Comparison of ENCODE assay signal across 12 cellular contexts in genomic region chr2:63862802-63863201, GRCh38. TPM values are rescaled to one million over a fixed set of nuclear protein-coding genes. Genes with fewer than 3 reads are reported as not detected.
A peak's percentile ranks its signal among the peaks of the same experiment; 100 is the strongest.
DNase-seq lines count a peak whose midpoint lies in the region; ATAC-seq and TF ChIP-seq lines count a peak whose summit lies in the region.
"Had no signal": no experiment of that assay in that cellular context is flagged by ENCODE, and none has a peak within 500 bp of the region (broad histone marks: within the 10 kb centered on the region; RNA-seq: fewer than 3 reads in every experiment).

No MANE protein-coding gene starts in this region.

- H3K36me3 ChIP-seq in CD8-positive, alpha-beta T cell (ENCODE audit: insufficient read depth, low read length), result peaks cover 8% of the 10 kb centered on the region
- peaks cover 100% of the 10 kb centered on the region for H3K36me3 ChIP-seq in HUES48 (ENCODE audit: control insufficient read depth, insufficient read depth, low read length)
- H3K36me3 ChIP-seq in mammary epithelial cell (ENCODE audit: insufficient read depth, low read length), result peaks cover 21% of the 10 kb centered on the region
- H3K36me3 ChIP-seq in liver (ENCODE audit: control insufficient read depth in 4 of 4, insufficient read depth in 3 of 4, low read depth in 1 of 4, low read length in 3 of 4), result peaks cover 0 to 66% (median 46%) of the 10 kb centered on the region in 4 donors
- peaks cover 31% of the 10 kb centered on the region for H3K36me3 ChIP-seq in MG63

- H3K27ac Mint-ChIP-seq in CD8-positive, alpha-beta T cell, result peak overlapping the region; percentile 35
- H3K27ac Mint-ChIP-seq: activated naive CD8-positive, alpha-beta T cell treated with anti-CD3 and anti-CD28 coated beads, Interleukin-2, amount 10 ng/mL, durations not matched to agents 7 days and 5 days had no signal

- no peak for TF ChIP-seq RAD21 in liver (IDR thresholded peaks at IDR 0.05)

- WGBS in mammary epithelial cell (ENCODE audit: low coverage, missing lambda C conversion rate), result 0% methylated on average over 1 of the region's 1 CpG
- 56% methylated on average over 1 of the region's 1 CpG for WGBS in liver

- H3K79me2 ChIP-seq in mammary epithelial cell (ENCODE audit: insufficient read depth, low read length), result peaks cover 47% of the 10 kb centered on the region

- dilution Hi-C loops in mammary epithelial cell (cut with HindIII; ENCODE audit: low sequenced_read_pairs), result no loop called here

- in situ Hi-C loops in mammary epithelial cell (cut with MboI; ENCODE audit: low sequenced_read_pairs in 2 of 2), result no loop called here

- H3K4me1 ChIP-seq in CD8-positive, alpha-beta T cell (ENCODE audit: insufficient read depth, low read length), result peaks cover 12% of the 10 kb centered on the region
- peaks cover 55% of the 10 kb centered on the region for H3K4me1 ChIP-seq in HUES48 (ENCODE audit: control insufficient read depth, insufficient read depth, low read length)
- peaks cover 53% of the 10 kb centered on the region for H3K4me1 ChIP-seq in mammary epithelial cell (ENCODE audit: insufficient read depth, low read length)
- H3K4me1 ChIP-seq in liver (ENCODE audit: control insufficient read depth in 4 of 4, insufficient read depth in 4 of 4, low read length in 3 of 4), result peaks cover 7 to 30% (median 24%) of the 10 kb centered on the region in 4 donors

- TF ChIP-seq CTCF in CD8-positive, alpha-beta T cell (IDR thresholded peaks at IDR 0.05), result no peak
- TF ChIP-seq CTCF in mammary epithelial cell (conservative IDR thresholded peaks at IDR 0.05 in 1 of 2, IDR thresholded peaks at IDR 0.05 in 1 of 2; ENCODE audit: extremely low read depth in 1 of 2, insufficient read depth in 1 of 2, low read depth in 1 of 2, low read length in 2 of 2), result no peak
- TF ChIP-seq CTCF in liver (IDR thresholded peaks at IDR 0.05; ENCODE audit: low read depth, low read length, missing input control), result no peak

- CTCF ChIA-PET in CD8-positive, alpha-beta T cell (lab: Charles Lee), result interaction anchor here (0.9 to 9.2 kb wide), 2 partner anchors 9 to 165 kb away, joined by 3 to 73 read pairs; no protein-coding TSS in a partner anchor
- CTCF ChIA-PET in mammary epithelial cell (lab: Charles Lee; ENCODE audit: low non-redundant PET), result no interaction called here

- peak overlapping the region; percentile 20 for H3K4me2 ChIP-seq in mammary epithelial cell (ENCODE audit: insufficient read depth, low read depth, low read length)

- no peak overlapping the region for H3K4me3 Mint-ChIP-seq in CD8-positive, alpha-beta T cell
- H3K4me3 Mint-ChIP-seq: activated naive CD8-positive, alpha-beta T cell treated with anti-CD3 and anti-CD28 coated beads, Interleukin-2, amount 10 ng/mL, durations not matched to agents 7 days and 5 days; CD4-positive, CD25-positive, alpha-beta regulatory T cell had no signal

- no peak for DNase-seq in CD8-positive, alpha-beta T cell
- peak; percentile 81 for DNase-seq in mammary epithelial cell
- no peak for DNase-seq in MG63
- DNase-seq: activated naive CD8-positive, alpha-beta T cell treated with anti-CD3 and anti-CD28 coated beads, Interleukin-2, amount 10 ng/mL, durations not matched to agents 7 days and 5 days; NCI-H1694 had no signal

- H3K9me3 Mint-ChIP-seq in CD8-positive, alpha-beta T cell, result no peaks in the 10 kb centered on the region
- H3K9me3 Mint-ChIP-seq: activated naive CD8-positive, alpha-beta T cell treated with anti-CD3 and anti-CD28 coated beads, Interleukin-2, amount 10 ng/mL, durations not matched to agents 7 days and 5 days; CD4-positive, CD25-positive, alpha-beta regulatory T cell had no signal

- no peak overlapping the region for H2AFZ ChIP-seq in mammary epithelial cell (ENCODE audit: low read depth, low read length)

- ATAC-seq in CD8-positive, alpha-beta T cell, result no peak
- ATAC-seq in HG03378 (IDR thresholded peaks at IDR 0.05; ENCODE audit: unreplicated experiment) (no peak), GM18502 (IDR thresholded peaks at IDR 0.05; ENCODE audit: poor library complexity, unreplicated experiment) (no peak), HG02610 (IDR thresholded peaks at IDR 0.05; ENCODE audit: unreplicated experiment) (no peak)

- BruUV-seq in mammary epithelial cell (replicated peaks; lab: Mats Ljungman, UMichigan), result no TSS peak

- H3K27me3 Mint-ChIP-seq in CD8-positive, alpha-beta T cell (ENCODE audit: low read depth), result no peaks in the 10 kb centered on the region
- H3K27me3 Mint-ChIP-seq: activated naive CD8-positive, alpha-beta T cell treated with anti-CD3 and anti-CD28 coated beads, Interleukin-2, amount 10 ng/mL, durations not matched to agents 7 days and 5 days; CD4-positive, CD25-positive, alpha-beta regulatory T cell had no signal

- H3K9ac ChIP-seq in HUES48 (ENCODE audit: low read depth, low read length), result no peak overlapping the region
- H3K9ac ChIP-seq in mammary epithelial cell (ENCODE audit: insufficient read depth, low read length), result no peak overlapping the region
- no peak overlapping the region for H3K9ac ChIP-seq in liver (ENCODE audit: low read depth in 1 of 2, low read length in 2 of 2)

- no peaks in the 10 kb centered on the region for H3K27me3 ChIP-seq in CD8-positive, alpha-beta T cell (ENCODE audit: insufficient read depth, low read length)
- H3K27me3 ChIP-seq in HUES48 (ENCODE audit: control insufficient read depth, insufficient read depth, low read length), result no peaks in the 10 kb centered on the region
- no peaks in the 10 kb centered on the region for H3K27me3 ChIP-seq in mammary epithelial cell (ENCODE audit: insufficient read depth, low read length)
- H3K27me3 ChIP-seq in liver (ENCODE audit: control insufficient read depth in 4 of 4, insufficient read depth in 4 of 4, low read length in 3 of 4), result no peaks in the 10 kb centered on the region
- H3K27me3 ChIP-seq in MG63, result no peaks in the 10 kb centered on the region

- no peaks in the 10 kb centered on the region for H3K9me3 ChIP-seq in CD8-positive, alpha-beta T cell (ENCODE audit: low read length)
- H3K9me3 ChIP-seq in HUES48 (ENCODE audit: control insufficient read depth, insufficient read depth, low read length), result no peaks in the 10 kb centered on the region
- H3K9me3 ChIP-seq in mammary epithelial cell (replicated peaks; ENCODE audit: insufficient read depth, low read length), result no peaks in the 10 kb centered on the region
- H3K9me3 ChIP-seq in liver (ENCODE audit: control insufficient read depth in 4 of 4, low read length in 3 of 4), result no peaks in the 10 kb centered on the region
- H3K9me3 ChIP-seq in MG63, result no peaks in the 10 kb centered on the region

- no peak overlapping the region for H3K27ac ChIP-seq in CD8-positive, alpha-beta T cell (ENCODE audit: low read depth, low read length)
- H3K27ac ChIP-seq in HUES48 (ENCODE audit: low read depth, low read length) (peak overlapping the region; percentile 39), mammary epithelial cell (ENCODE audit: insufficient read depth, low read depth, low read length) (peak overlapping the region; percentile 58), liver (ENCODE audit: low read depth in 1 of 2, low read length in 2 of 2) (peak overlapping the region; percentile 31 to 57)
- H3K27ac ChIP-seq: HL-60 had no signal

- H3K36me3 Mint-ChIP-seq in CD8-positive, alpha-beta T cell, result peaks cover 68% of the 10 kb centered on the region

- no peaks in the 10 kb centered on the region for H4K20me1 ChIP-seq in mammary epithelial cell (ENCODE audit: insufficient read depth, low read length)

- H3K4me3 ChIP-seq in CD8-positive, alpha-beta T cell (ENCODE audit: low read depth, low read length), result no peak overlapping the region
- H3K4me3 ChIP-seq in HUES48 (ENCODE audit: low read depth, low read length), result no peak overlapping the region
- H3K4me3 ChIP-seq in mammary epithelial cell (replicated peaks in 1 of 3; ENCODE audit: insufficient read depth in 1 of 3, low read depth in 2 of 3, low read length in 3 of 3), result no peak overlapping the region
- H3K4me3 ChIP-seq in liver (ENCODE audit: low read depth in 1 of 3, low read length in 3 of 3), result no peak overlapping the region
- no peak overlapping the region for H3K4me3 ChIP-seq in MG63

- intact Hi-C loops in CD8-positive, alpha-beta T cell (cut with DNase I, micrococcal nuclease), result loop anchor here in 1 of 2 experiments (5.0 to 10.0 kb wide), 2 partner anchors 36 to 1158 kb away; partner anchors contain the start of gene EHBP1
- intact Hi-C loops in mammary epithelial cell (cut with micrococcal nuclease), result loop anchor here (1.0 to 2.0 kb wide), 2 partner anchors 22 to 26 kb away; partner anchors contain the start of gene UGP2

- POLR2A ChIA-PET in CD8-positive, alpha-beta T cell (lab: Charles Lee), result interaction anchor here (0.5 to 1.7 kb wide), 2 partner anchors 21 to 376 kb away, joined by 3 to 7 read pairs; partner anchors contain the start of gene UGP2

- H3K4me1 Mint-ChIP-seq in CD8-positive, alpha-beta T cell (ENCODE audit: low read depth), result peaks cover 30% of the 10 kb centered on the region

TF ChIP-seq in liver, 16 proteins besides CTCF, POLR2A, EP300 and RAD21:
- TF ChIP-seq ZBTB33 (IDR thresholded peaks at IDR 0.05), result no peak
- peak in 1 of 2 donors; percentile 23 for TF ChIP-seq JUND (IDR thresholded peaks at IDR 0.05)
TF ChIP-seq in liver: peak in this region for 1.

RNA-seq across cellular contexts. Expression of gene UGP2, which starts 21.1 kb away (rescaled TPM):
- total RNA-seq in CD8-positive, alpha-beta T cell, result 10 to 100 TPM; 43.9 to 48.2 TPM
- total RNA-seq in mammary epithelial cell, result 100 to 1,000 TPM; 141 to 248 TPM
- 87.4 TPM for polyA plus RNA-seq in mammary epithelial cell
- polyA minus RNA-seq in mammary epithelial cell, result 60.9 TPM
- total RNA-seq in liver, result 100 to 1,000 TPM in 1 of 2 donors, 10 to 100 TPM in 1; 76.2 to 341 TPM
- 100 to 1,000 TPM; 182 to 723 TPM for polyA plus RNA-seq in liver
- total RNA-seq in MG63 (2014; rRNA removed; shearing (Covaris generic); ENCODE audit: low replicate concordance), result 31.2 and 41.4 TPM in 2 replicates
